In the genomic region with DNA sequence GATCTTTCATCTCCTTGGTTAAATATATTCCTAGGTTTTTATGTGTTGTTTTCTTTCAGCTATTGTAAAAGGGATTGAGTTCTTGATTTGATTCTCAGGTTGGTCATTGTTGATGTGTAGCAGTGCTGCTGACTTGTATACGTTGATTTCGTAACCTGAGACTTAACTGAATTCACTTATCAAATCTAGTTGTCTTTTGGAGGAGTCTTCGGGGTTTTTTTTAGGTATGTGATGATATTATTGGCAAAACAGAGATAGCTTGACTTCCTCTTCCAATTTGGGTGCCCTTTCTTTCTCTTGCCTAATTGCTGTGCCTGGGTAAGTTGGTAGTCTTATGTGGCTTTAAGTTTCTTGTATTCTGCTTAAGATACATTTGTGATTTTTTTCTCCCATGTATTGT, we compare ENCODE assay signal across 19 cellular contexts. TPM values are rescaled to one million over a fixed set of nuclear protein-coding genes. Genes with fewer than 3 reads are reported as not detected.
A peak's percentile ranks its signal among the peaks of the same experiment; 100 is the strongest.
DNase-seq lines count a peak whose midpoint lies in the region; ATAC-seq and TF ChIP-seq lines count a peak whose summit lies in the region.
"Had no signal": no experiment of that assay in that cellular context is flagged by ENCODE, and none has a peak within 500 bp of the region (broad histone marks: within the 10 kb centered on the region; RNA-seq: fewer than 3 reads in every experiment).

No MANE protein-coding gene starts in this region.

- H3K4me1 Mint-ChIP-seq in T-helper 1 cell treated with Interleukin-12 subunit alpha and Interleukin-12 subunit beta and Interleukin-4 antibody, amounts not matched to agents 30 μg/mL and 1 μg/mL, for 36 hours (ENCODE audit: low read depth) = peaks cover 33% of the 10 kb centered on the region
- H3K4me1 Mint-ChIP-seq in T-cell = peaks cover 27 to 48% (median 47%) of the 10 kb centered on the region in 3 donors

- no CpG with 5 or more reads among the region's 3 CpGs for WGBS in IMR-90 (ENCODE audit: extremely low coverage in 2 of 2, insufficient read length in 1 of 2), 2 experiments
- WGBS in mesenchymal stem cell = 96% methylated on average over 3 of the region's 3 CpGs

- H4K91ac ChIP-seq in IMR-90 (ENCODE audit: insufficient read depth, low read depth, low read length) = no peak overlapping the region
- H4K91ac ChIP-seq in mesenchymal stem cell (ENCODE audit: low read length) = no peak overlapping the region

- no peak for ATAC-seq in IMR-90 (ENCODE audit: low read depth)
- no peak for ATAC-seq in T-cell (replicated peaks in 1 of 4)
- ATAC-seq in GM19455 (IDR thresholded peaks at IDR 0.05; ENCODE audit: unreplicated experiment) = no peak
- ATAC-seq: gastrocnemius medialis, right lobe of liver had no signal

- no peak for TF ChIP-seq POLR2A in IMR-90 (IDR thresholded peaks at IDR 0.05; ENCODE audit: low read depth, low read length)

- CTCF ChIA-PET in IMR-90 (lab: Yijun Ruan, JAX) = no interaction called here
- CTCF ChIA-PET in T-cell (lab: Charles Lee) = interaction anchor here (0.6 to 1.1 kb wide), 3 partner anchors 20 to 53 kb away, joined by 3 to 4 read pairs (median 3); partner anchors contain the start of gene CBL (in 1 of the 2)

- H2AFZ ChIP-seq in IMR-90 (replicated peaks; ENCODE audit: low read length, poor library complexity) (no peak overlapping the region), mesenchymal stem cell (ENCODE audit: low read depth, low read length) (no peak overlapping the region)

- no peaks in the 10 kb centered on the region for H3K27me3 Mint-ChIP-seq in T-helper 1 cell treated with Interleukin-12 subunit alpha and Interleukin-12 subunit beta and Interleukin-4 antibody, amounts not matched to agents 30 μg/mL and 1 μg/mL, for 36 hours (ENCODE audit: low read depth)
- H3K27me3 Mint-ChIP-seq in T-cell = no peaks in the 10 kb centered on the region

- H4K5ac ChIP-seq in IMR-90 (ENCODE audit: low read depth, low read length) = no peak overlapping the region

- H3K36me3 ChIP-seq in IMR-90 (ENCODE audit: control insufficient read depth, insufficient read depth, low read length) (peaks cover 1% of the 10 kb centered on the region), mesenchymal stem cell (ENCODE audit: control insufficient read depth in 1 of 2, insufficient read depth in 2 of 2, low read depth in 1 of 2, low read length in 2 of 2) (peaks cover 6% of the 10 kb centered on the region in 2 experiments)
- H3K36me3 ChIP-seq: gastrocnemius medialis, right lobe of liver, upper lobe of left lung had no signal

- no TSS peak for BruUV-seq in IMR-90 (replicated peaks; lab: Mats Ljungman, UMichigan)

- no peak overlapping the region for H2BK12ac ChIP-seq in mesenchymal stem cell (ENCODE audit: low read length in 2 of 2)

- no peak for TF ChIP-seq RAD21 in IMR-90 (IDR thresholded peaks at IDR 0.05; ENCODE audit: low read length)

- POLR2A ChIA-PET in IMR-90 (lab: Charles Lee; ENCODE audit: unreplicated experiment) (no interaction called here), T-cell (lab: Charles Lee) (interaction anchor here in 1 of 2 donors (0.6 kb wide), 1 partner anchor 433 kb away, joined by 3 read pairs; no protein-coding TSS in a partner anchor)

- H3K9me3 ChIP-seq in IMR-90 (ENCODE audit: control insufficient read depth, insufficient read depth, low read length) = no peaks in the 10 kb centered on the region
- H3K9me3 ChIP-seq in mesenchymal stem cell (ENCODE audit: control insufficient read depth, low read length) = no peaks in the 10 kb centered on the region
- H3K9me3 ChIP-seq: Caco-2, gastrocnemius medialis, right lobe of liver, upper lobe of left lung had no signal

- peaks cover 13% of the 10 kb centered on the region for H3K4me1 ChIP-seq in IMR-90 (ENCODE audit: control insufficient read depth, insufficient read depth, low read length)
- H3K4me1 ChIP-seq in mesenchymal stem cell (ENCODE audit: control insufficient read depth, insufficient read depth, low read depth, low read length) = no peaks in the 10 kb centered on the region
- H3K4me1 ChIP-seq: Caco-2, right lobe of liver had no signal

- H3K9me1 ChIP-seq in IMR-90 (ENCODE audit: insufficient read depth, low read length) = peaks cover 12% of the 10 kb centered on the region

- in situ Hi-C loops in IMR-90 (cut with MboI; ENCODE audit: low sequenced_read_pairs) = no loop called here

- H2BK20ac ChIP-seq in IMR-90 (ENCODE audit: low read depth, low read length) = no peak overlapping the region

- H3K14ac ChIP-seq in IMR-90 (replicated peaks; ENCODE audit: low read depth, low read length) = no peak overlapping the region
- H3K14ac ChIP-seq in mesenchymal stem cell (ENCODE audit: low read length in 2 of 2) = no peak overlapping the region

- H3K18ac ChIP-seq in IMR-90 (ENCODE audit: low read depth, low read length) (no peak overlapping the region), mesenchymal stem cell (ENCODE audit: low read depth in 1 of 2, low read length in 2 of 2) (no peak overlapping the region)

- dilution Hi-C loops in IMR-90 (cut with HindIII; ENCODE audit: low sequenced_read_pairs, unreplicated experiment) = no loop called here

- H3K79me1 ChIP-seq in IMR-90 (ENCODE audit: low read depth in 1 of 2, low read length in 2 of 2) (peaks cover 30 to 68% of the 10 kb centered on the region in 2 experiments), mesenchymal stem cell (replicated peaks; ENCODE audit: low read length, poor library complexity, severe bottlenecking) (peaks cover 10% of the 10 kb centered on the region)

- H2BK15ac ChIP-seq in IMR-90 (ENCODE audit: low read depth, low read length) (no peak overlapping the region), mesenchymal stem cell (ENCODE audit: low read depth, poor library complexity, severe bottlenecking) (no peak overlapping the region)

- intact Hi-C loops in IMR-90 (cut with micrococcal nuclease) = no loop called here
- intact Hi-C loops in posterior cingulate gyrus (cut with DNase I) = no loop called here

- H2AK5ac ChIP-seq in IMR-90 (ENCODE audit: low read depth, low read length) (no peak overlapping the region), mesenchymal stem cell (ENCODE audit: low read length, severe bottlenecking) (no peak overlapping the region)

- no peaks in the 10 kb centered on the region for H3K9me3 Mint-ChIP-seq in T-helper 1 cell treated with Interleukin-12 subunit alpha and Interleukin-12 subunit beta and Interleukin-4 antibody, amounts not matched to agents 30 μg/mL and 1 μg/mL, for 36 hours
- no peaks in the 10 kb centered on the region for H3K9me3 Mint-ChIP-seq in T-cell

- H3K56ac ChIP-seq in IMR-90 (ENCODE audit: extremely low read depth, insufficient read depth, low read length) = no peak overlapping the region

- H3K4me3 ChIP-seq in IMR-90 (ENCODE audit: insufficient read depth, low read depth, low read length) = no peak overlapping the region
- no peak overlapping the region for H3K4me3 ChIP-seq in mesenchymal stem cell (ENCODE audit: insufficient read depth in 1 of 2, low read depth in 1 of 2, low read length in 2 of 2)
- H3K4me3 ChIP-seq: gastrocnemius medialis, right lobe of liver, upper lobe of left lung had no signal

- no peak overlapping the region for H3K4me3 Mint-ChIP-seq in T-helper 1 cell treated with Interleukin-12 subunit alpha and Interleukin-12 subunit beta and Interleukin-4 antibody, amounts not matched to agents 30 μg/mL and 1 μg/mL, for 36 hours
- peak overlapping the region in 2 of 3 donors; percentile 11 to 69 for H3K4me3 Mint-ChIP-seq in T-cell

- DNase-seq in T-helper 1 cell = no peak
- peak; percentile 4 for DNase-seq in IMR-90
- no peak for DNase-seq in T-cell
- DNase-seq in mesenchymal stem cell = peak; percentile 1
- DNase-seq in posterior cingulate gyrus = no peak
- DNase-seq in T-helper 9 cell = no peak
- DNase-seq: Caco-2; cerebellar nuclear complex; gastrocnemius medialis; GOT3; NCI-H1436 treated with DMSO at 0.1 percent for 48 hours; NCI-H510A; right lobe of liver; stimulated activated CD4-positive, alpha-beta T cell treated with anti-CD3 and anti-CD28 coated beads, Interleukin-2, amount 100 ng/mL, for 24 hours; T1000; upper lobe of left lung had no signal

- H4K8ac ChIP-seq in IMR-90 (ENCODE audit: low read depth in 2 of 2, low read length in 2 of 2) (no peak overlapping the region), mesenchymal stem cell (ENCODE audit: low read length) (no peak overlapping the region)

- H2AK9ac ChIP-seq in IMR-90 (replicated peaks; ENCODE audit: low read depth, low read length, poor library complexity) = no peak overlapping the region

- no peak overlapping the region for H3K27ac ChIP-seq in IMR-90 (ENCODE audit: insufficient read depth, low read length)
- H3K27ac ChIP-seq in mesenchymal stem cell (ENCODE audit: low read length, poor library complexity, severe bottlenecking) = no peak overlapping the region
- H3K27ac ChIP-seq: gastrocnemius medialis, right lobe of liver, RWPE1, upper lobe of left lung had no signal

- H3K27me3 ChIP-seq in IMR-90 (ENCODE audit: control insufficient read depth, insufficient read depth, low read length) = no peaks in the 10 kb centered on the region
- no peaks in the 10 kb centered on the region for H3K27me3 ChIP-seq in mesenchymal stem cell (ENCODE audit: control insufficient read depth in 1 of 2, insufficient read depth in 1 of 2, low read length in 2 of 2)
- H3K27me3 ChIP-seq: gastrocnemius medialis, right lobe of liver, upper lobe of left lung had no signal

- H2BK120ac ChIP-seq in IMR-90 (ENCODE audit: low read depth, low read length) = no peak overlapping the region
- H2BK120ac ChIP-seq in mesenchymal stem cell (ENCODE audit: low read depth, low read length) = no peak overlapping the region

- peak overlapping the region; percentile 38 for H3K27ac Mint-ChIP-seq in T-helper 1 cell treated with Interleukin-12 subunit alpha and Interleukin-12 subunit beta and Interleukin-4 antibody, amounts not matched to agents 30 μg/mL and 1 μg/mL, for 36 hours
- peak overlapping the region; percentile 74 to 86 for H3K27ac Mint-ChIP-seq in T-cell

- H4K20me1 ChIP-seq in IMR-90 (ENCODE audit: insufficient read depth, low read length) = peaks cover 32% of the 10 kb centered on the region; the same call in 1 of the 2 replicates

- H3K4ac ChIP-seq in IMR-90 (ENCODE audit: low read depth, low read length) (no peak overlapping the region), mesenchymal stem cell (ENCODE audit: low read depth in 1 of 2, low read length in 2 of 2) (no peak overlapping the region)

- H3K9ac ChIP-seq in IMR-90 (ENCODE audit: low read depth, low read length) (no peak overlapping the region), mesenchymal stem cell (ENCODE audit: low read length) (no peak overlapping the region)

- H2BK5ac ChIP-seq in IMR-90 (ENCODE audit: low read depth, low read length, poor library complexity, severe bottlenecking) (peak overlapping the region; percentile 18), mesenchymal stem cell (ENCODE audit: low read depth, low read length, poor library complexity, severe bottlenecking) (no peak overlapping the region)

- no peak for TF ChIP-seq CTCF in IMR-90 (conservative IDR thresholded peaks at IDR 0.05; ENCODE audit: low read depth, low read length)

- H3K36me3 Mint-ChIP-seq in T-helper 1 cell treated with Interleukin-12 subunit alpha and Interleukin-12 subunit beta and Interleukin-4 antibody, amounts not matched to agents 30 μg/mL and 1 μg/mL, for 36 hours (ENCODE audit: low read depth) = peaks cover 9% of the 10 kb centered on the region
- H3K36me3 Mint-ChIP-seq in T-cell = peaks cover 6% of the 10 kb centered on the region

- H3K23ac ChIP-seq in IMR-90 (ENCODE audit: low read depth, low read length) (no peak overlapping the region), mesenchymal stem cell (ENCODE audit: low read length in 2 of 2) (no peak overlapping the region)

- H3K4me2 ChIP-seq in IMR-90 (ENCODE audit: low read depth, low read length) (no peak overlapping the region), mesenchymal stem cell (ENCODE audit: low read length, poor library complexity, severe bottlenecking) (no peak overlapping the region)

RNA-seq across cellular contexts. Expression of gene CBL, which starts 52.8 kb away (rescaled TPM):
- 6.1 and 7.2 TPM in 2 replicates for total RNA-seq in IMR-90 (2012; rRNA removed)
- polyA plus RNA-seq in IMR-90 (2012; rRNA removed) = 11.8 TPM in 2 replicates
- 4.6 and 5.6 TPM in 2 replicates for polyA plus RNA-seq in IMR-90 (2012; cell fraction: cytosol; rRNA removed)
- 8.8 and 20.4 TPM in 2 replicates for polyA plus RNA-seq in IMR-90 (2012; cell fraction: nucleus; rRNA removed; ENCODE audit: low replicate concordance)
- total RNA-seq in T-cell = 10 to 100 TPM; 40.9 to 42.2 (median 41.1) TPM
- polyA plus RNA-seq in mesenchymal stem cell (2013, experiment 1 of 2) = 14.9 TPM
- polyA plus RNA-seq in mesenchymal stem cell (2013, experiment 2 of 2) = 14.8 TPM

RNA-seq across cellular contexts. Expression of gene MCAM, which starts 57.9 kb away (rescaled TPM):
- total RNA-seq in IMR-90 (2012; rRNA removed) (131 and 165 TPM in 2 replicates), T-cell (10 to 100 TPM in 1 of 5 donors, 1 to 10 TPM in 1, under 1 TPM in 3; 0.50 to 10.2 (median 0.76) TPM)
- 79.4 and 95.1 TPM in 2 replicates for polyA plus RNA-seq in IMR-90 (2012; rRNA removed)
- 197 and 220 TPM in 2 replicates for polyA plus RNA-seq in IMR-90 (2012; cell fraction: cytosol; rRNA removed)
- polyA plus RNA-seq in IMR-90 (2012; cell fraction: nucleus; rRNA removed; ENCODE audit: low replicate concordance) = 58.2 and 150 TPM in 2 replicates
- 80.2 TPM for polyA plus RNA-seq in mesenchymal stem cell (2013, experiment 1 of 2)
- polyA plus RNA-seq in mesenchymal stem cell (2013, experiment 2 of 2) = 77.3 TPM

Comparison
In these comparisons a context has a peak if more than half of its experiments do, and no peak if none do; other contexts are left out.
1. DNase-seq: peak in IMR-90 (single experiment) and mesenchymal stem cell (single experiment); none in T-helper 1 cell (0 of 5), T-cell (0 of 34), posterior cingulate gyrus (0 of 10) and T-helper 9 cell (single experiment).
2. RNA of gene MCAM, which starts 57.9 kb away (total RNA-seq): 131 to 165 TPM in IMR-90; 0.50 to 10.2 TPM in T-cell; every median in the first group is over 10 times any median in the second.